In the genomic region with DNA sequence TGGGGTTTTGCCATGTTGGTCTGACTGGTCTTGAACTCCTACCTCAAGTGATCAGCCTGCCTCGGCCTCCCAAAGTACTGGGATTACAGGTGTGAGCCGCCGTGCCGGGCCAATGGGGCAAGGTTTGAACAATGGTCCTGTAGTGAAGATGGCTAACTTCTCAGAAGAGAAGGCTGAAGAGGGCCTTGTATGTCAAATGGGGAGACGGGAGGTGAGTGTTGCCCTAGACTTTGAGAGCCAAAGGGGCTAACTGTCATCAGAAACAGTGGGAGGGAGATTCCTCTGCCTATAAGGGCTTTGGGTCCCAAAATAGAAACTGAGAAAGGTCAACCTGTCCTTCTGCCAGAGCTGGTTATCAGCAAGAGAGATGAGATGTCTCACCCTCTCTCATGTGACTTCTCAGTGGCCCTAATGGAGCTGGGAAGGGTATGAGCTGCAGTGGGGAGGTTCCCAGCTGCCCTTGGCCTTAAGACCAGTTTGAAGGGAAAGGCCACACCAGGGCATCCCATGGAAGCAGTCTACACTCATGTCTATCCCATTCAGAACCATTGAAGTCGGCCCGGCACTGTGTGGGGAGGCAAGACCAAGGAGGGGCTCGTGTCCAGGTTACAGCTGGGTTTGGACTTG, we compare ENCODE assay signal across 12 cellular contexts. TPM values are rescaled to one million over a fixed set of nuclear protein-coding genes. Genes with fewer than 3 reads are reported as not detected.
A peak's percentile ranks its signal among the peaks of the same experiment; 100 is the strongest.
DNase-seq lines count a peak whose midpoint lies in the region; ATAC-seq, FAIRE-seq and TF ChIP-seq lines count a peak whose summit lies in the region.
"Had no signal": no experiment of that assay in that cellular context is flagged by ENCODE, and none has a peak within 500 bp of the region (broad histone marks: within the 10 kb centered on the region; RNA-seq: fewer than 3 reads in every experiment).

No MANE protein-coding gene starts in this region.

- H3K9ac ChIP-seq in astrocyte (ENCODE audit: low read length): peak overlapping the region; percentile 97

- H4K20me1 ChIP-seq in astrocyte (ENCODE audit: insufficient read depth, low read length): peaks cover 26% of the 10 kb centered on the region

- 95% methylated on average over 8 of the region's 8 CpGs for WGBS in A549 (ENCODE audit: missing lambda C conversion rate)

- no peak for DNase-seq in A549 (ENCODE audit: low read depth in 1 of 2, low spot score in 1 of 2)
- DNase-seq in HL-60 (ENCODE audit: low read depth in 1 of 2, low spot score in 1 of 2): no peak
- DNase-seq in astrocyte (ENCODE audit: low read depth): no peak
- DNase-seq in myocyte (ENCODE audit: low read depth): peak; percentile 51
- no peak for DNase-seq in coronary artery (ENCODE audit: low spot score)
- DNase-seq in NCI-H1694 treated with DMSO at 0.1 percent for 48 hours (lab: John Stamatoyannopoulos, UW): no peak
- DNase-seq: Kasumi-1, T-helper 9 cell, thyroid gland had no signal

- no peak for TF ChIP-seq RAD21 in A549 (conservative IDR thresholded peaks at IDR 0.05 in 1 of 2, IDR thresholded peaks at IDR 0.05 in 1 of 2)

- H3K4me1 Mint-ChIP-seq in astrocyte (ENCODE audit: low read depth, unreplicated experiment): peaks cover 20% of the 10 kb centered on the region

- peaks cover 29% of the 10 kb centered on the region for H3K79me2 ChIP-seq in astrocyte (ENCODE audit: insufficient read depth, low read length)

- ATAC-seq in A549 (no peak), GM18517 (IDR thresholded peaks at IDR 0.05; ENCODE audit: unreplicated experiment) (no peak), HG03521 (IDR thresholded peaks at IDR 0.05; ENCODE audit: unreplicated experiment) (no peak)

- TF ChIP-seq POLR2A in A549 (IDR thresholded peaks at IDR 0.05; ENCODE audit: low read length): no peak

- TF ChIP-seq CTCF in A549 (IDR thresholded peaks at IDR 0.05): no peak
- no peak for TF ChIP-seq CTCF in HL-60 (IDR thresholded peaks at IDR 0.05; ENCODE audit: insufficient read depth, low read length)
- no peak for TF ChIP-seq CTCF in astrocyte (IDR thresholded peaks at IDR 0.05; ENCODE audit: insufficient read depth, low read depth, low read length)
- TF ChIP-seq CTCF in coronary artery (IDR thresholded peaks at IDR 0.05): no peak

- H3K4me3 ChIP-seq in A549: no peak overlapping the region
- peak overlapping the region; percentile 85 for H3K4me3 ChIP-seq in HL-60 (replicated peaks; ENCODE audit: insufficient read depth, low read length)
- H3K4me3 ChIP-seq in astrocyte (ENCODE audit: insufficient read depth, low read depth, low read length): no peak overlapping the region
- no peak overlapping the region for H3K4me3 ChIP-seq in coronary artery

- H3K36me3 Mint-ChIP-seq in astrocyte (ENCODE audit: low read depth, unreplicated experiment): no peaks in the 10 kb centered on the region

- H3K4me3 Mint-ChIP-seq in astrocyte (ENCODE audit: unreplicated experiment): peak overlapping the region; percentile 85

- no peaks in the 10 kb centered on the region for H3K27me3 ChIP-seq in HL-60 (ENCODE audit: insufficient read depth, poor library complexity, severe bottlenecking)
- H3K27me3 ChIP-seq in astrocyte (ENCODE audit: insufficient read depth, low read length): no peaks in the 10 kb centered on the region
- H3K27me3 ChIP-seq: thyroid gland had no signal

- CTCF ChIA-PET in A549 (lab: Yijun Ruan, JAX): interaction anchor here (1.9 to 16.8 kb wide), 5 partner anchors 10 to 864 kb away, joined by 5 to 210 read pairs (median 21); partner anchors contain the start of gene COMTD1

- H3K27ac ChIP-seq in A549 (peak overlapping the region; percentile 82 to 94), HL-60 (replicated peaks) (no peak overlapping the region; the same call in 1 of the 2 replicates), astrocyte (ENCODE audit: low read depth, low read length) (no peak overlapping the region), coronary artery (peak overlapping the region in 1 of 2 donors; percentile 97)

- FAIRE-seq in A549 (lab: Jason Lieb, UNC) (no peak), astrocyte (lab: Jason Lieb, UNC) (no peak)
- FAIRE-seq: endometrium had no signal

- no peaks in the 10 kb centered on the region for H3K9me3 Mint-ChIP-seq in astrocyte (ENCODE audit: unreplicated experiment)

- no peak for TF ChIP-seq EP300 in A549 (IDR thresholded peaks at IDR 0.05)

- no peaks in the 10 kb centered on the region for H3K27me3 Mint-ChIP-seq in astrocyte (ENCODE audit: low read depth, unreplicated experiment)

- H3K9me3 ChIP-seq in A549 (no peaks in the 10 kb centered on the region), astrocyte (ENCODE audit: insufficient read depth, low read depth, low read length) (no peaks in the 10 kb centered on the region)
- H3K9me3 ChIP-seq: thyroid gland had no signal

- H3K4me2 ChIP-seq in A549 (peak overlapping the region; percentile 81), astrocyte (ENCODE audit: low read length) (peak overlapping the region; percentile 94)

- no peak overlapping the region for H2AFZ ChIP-seq in astrocyte (ENCODE audit: low read depth, low read length)

- POLR2A ChIA-PET in A549 (lab: Yijun Ruan, JAX): no interaction called here

- H3K36me3 ChIP-seq in astrocyte (ENCODE audit: insufficient read depth, low read length): no peaks in the 10 kb centered on the region
- H3K36me3 ChIP-seq: thyroid gland had no signal

- H3K27ac Mint-ChIP-seq in astrocyte (ENCODE audit: unreplicated experiment): peak overlapping the region; percentile 83

- H3K4me1 ChIP-seq in A549 (peaks cover 34% of the 10 kb centered on the region), astrocyte (ENCODE audit: insufficient read depth, low read length) (peaks cover 6% of the 10 kb centered on the region)

TF ChIP-seq in A549, 52 proteins besides CTCF, POLR2A, EP300 and RAD21:
- TF ChIP-seq RNF2 (IDR thresholded peaks at IDR 0.05; ENCODE audit: borderline replicate concordance, low read depth): no peak

RNA-seq across cellular contexts. Expression of gene SAMD8, which starts 1.3 kb away (rescaled TPM):
- polyA plus RNA-seq in A549 (2011; rRNA removed) (27.9 and 33.3 TPM in 2 replicates), A549 (2017; fragmentation: RNase III; extraction: RNeasy Plus Mini Kit Qiagen cat#74134 plus additional on column Dnase treatment) (9.8 to 11.0 TPM (median 10.9 TPM) in 3 replicates)
- 4.4 and 6.0 TPM in 2 replicates for polyA plus RNA-seq in A549 (2012; cell fraction: cytosol; rRNA removed)
- 2.8 and 4.6 TPM in 2 replicates for polyA plus RNA-seq in A549 (2012; cell fraction: nucleus; rRNA removed)
- 26.7 and 28.6 TPM in 2 replicates for polyA minus RNA-seq in A549 (2011; rRNA and poly(A)+ RNA removed)
- total RNA-seq in astrocyte (33.3 and 35.4 TPM in 2 replicates), myocyte (40.1 and 40.5 TPM in 2 replicates)
- polyA plus RNA-seq in myocyte (2012): 10.9 TPM

Comparison
In these comparisons a context has a peak if more than half of its experiments do, and no peak if none do; other contexts are left out.
1. H3K27ac ChIP-seq: peak in A549 (2 of 2); none in HL-60 (single experiment) and astrocyte (single experiment).